1 cellular context compared by ENCODE assay signal in genomic region chr3:161310649-161311423, GRCh38.
TF ChIP-seq lines count a peak whose summit lies in the region.

No MANE protein-coding gene starts in this region.

TF ChIP-seq in HepG2, 621 proteins besides CTCF, POLR2A, EP300 and RAD21 (continued from another document):
- TF ChIP-seq, protein P1, sequence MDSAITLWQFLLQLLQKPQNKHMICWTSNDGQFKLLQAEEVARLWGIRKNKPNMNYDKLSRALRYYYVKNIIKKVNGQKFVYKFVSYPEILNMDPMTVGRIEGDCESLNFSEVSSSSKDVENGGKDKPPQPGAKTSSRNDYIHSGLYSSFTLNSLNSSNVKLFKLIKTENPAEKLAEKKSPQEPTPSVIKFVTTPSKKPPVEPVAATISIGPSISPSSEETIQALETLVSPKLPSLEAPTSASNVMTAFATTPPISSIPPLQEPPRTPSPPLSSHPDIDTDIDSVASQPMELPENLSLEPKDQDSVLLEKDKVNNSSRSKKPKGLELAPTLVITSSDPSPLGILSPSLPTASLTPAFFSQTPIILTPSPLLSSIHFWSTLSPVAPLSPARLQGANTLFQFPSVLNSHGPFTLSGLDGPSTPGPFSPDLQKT (CRISPR knock-in tag; IDR thresholded peaks at IDR 0.05; ENCODE audit: borderline replicate concordance), result no peak
- TF ChIP-seq ZNF235 (CRISPR knock-in tag; IDR thresholded peaks at IDR 0.05; ENCODE audit: borderline replicate concordance) (no peak), ZSCAN21 (CRISPR knock-in tag; IDR thresholded peaks at IDR 0.05; ENCODE audit: borderline replicate concordance) (no peak), KDM5A (IDR thresholded peaks at IDR 0.05; ENCODE audit: borderline replicate concordance, low read length) (no peak)
